ENCODE assay signal across 9 cellular contexts in the genomic region with DNA sequence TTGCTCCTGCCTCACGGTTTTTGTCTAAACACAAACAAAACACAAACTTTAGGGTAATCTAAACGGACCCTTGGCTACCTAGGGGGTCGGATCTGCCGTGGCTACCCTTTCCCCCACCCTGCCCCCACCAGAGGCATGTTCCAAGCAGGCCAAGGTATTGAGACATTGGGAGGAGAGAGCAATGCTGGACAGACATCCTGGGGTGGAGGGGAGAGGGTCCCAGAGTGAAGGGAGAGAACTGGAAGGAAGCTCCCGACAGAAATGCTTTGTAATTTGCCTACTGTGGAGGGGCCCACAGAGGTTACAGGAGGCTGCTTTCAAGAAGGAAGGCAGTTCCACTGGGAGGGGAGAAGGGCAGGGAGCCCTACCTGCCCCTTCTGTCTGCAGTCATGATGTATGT. TPM values are rescaled to one million over a fixed set of nuclear protein-coding genes. Genes with fewer than 3 reads are reported as not detected.
A peak's percentile ranks its signal among the peaks of the same experiment; 100 is the strongest.
DNase-seq lines count a peak whose midpoint lies in the region; ATAC-seq and TF ChIP-seq lines count a peak whose summit lies in the region.
"Had no signal": no experiment of that assay in that cellular context is flagged by ENCODE, and none has a peak within 500 bp of the region (broad histone marks: within the 10 kb centered on the region; RNA-seq: fewer than 3 reads in every experiment).

No MANE protein-coding gene starts in this region.

- H3K27me3 ChIP-seq in BE2C (no peaks in the 10 kb centered on the region), WERI-Rb-1 (ENCODE audit: insufficient read depth, low read depth, severe bottlenecking) (no peaks in the 10 kb centered on the region), neural progenitor cell (no peaks in the 10 kb centered on the region)

- peak overlapping the region; percentile 72 for H3K27ac Mint-ChIP-seq in neural progenitor cell

- H3K9me3 Mint-ChIP-seq in neural progenitor cell: peaks cover 2% of the 10 kb centered on the region

- H3F3A ChIP-seq in neural progenitor cell (ENCODE audit: low read depth): peaks cover 19% of the 10 kb centered on the region

- peaks cover 11% of the 10 kb centered on the region for H3K27me3 Mint-ChIP-seq in neural progenitor cell (ENCODE audit: insufficient read depth, low read depth)

- no peak overlapping the region for H3K9ac ChIP-seq in neural progenitor cell

- peak overlapping the region; percentile 34 for H3K4me3 ChIP-seq in BE2C (ENCODE audit: low read depth, low read length)
- H3K4me3 ChIP-seq in WERI-Rb-1 (ENCODE audit: low read depth, low read length): no peak overlapping the region
- H3K4me3 ChIP-seq in neural progenitor cell: no peak overlapping the region

- H3K4me1 Mint-ChIP-seq in neural progenitor cell: peaks cover 31% of the 10 kb centered on the region

- H3K9me3 ChIP-seq in BE2C (no peaks in the 10 kb centered on the region), WERI-Rb-1 (ENCODE audit: severe bottlenecking) (peaks cover 3% of the 10 kb centered on the region), neural progenitor cell (ENCODE audit: low read depth) (no peaks in the 10 kb centered on the region)

- ATAC-seq in HG03108 (IDR thresholded peaks at IDR 0.05; ENCODE audit: unreplicated experiment): no peak
- ATAC-seq in GM18858 (IDR thresholded peaks at IDR 0.05; ENCODE audit: unreplicated experiment): no peak

- H3K36me3 Mint-ChIP-seq in neural progenitor cell: no peaks in the 10 kb centered on the region

- no peaks in the 10 kb centered on the region for H4K20me1 ChIP-seq in neural progenitor cell (ENCODE audit: low read depth)

- DNase-seq in BE2C (no peak), WERI-Rb-1 (no peak), neural progenitor cell (ENCODE audit: low spot score) (no peak)
- no peak for DNase-seq in activated effector memory CD4-positive, alpha-beta T cell treated with Interleukin-2 at 50 U/mL for 16 hours
- DNase-seq: activated CD4-positive, alpha-beta T cell treated with anti-CD3 and anti-CD28 coated beads for 4 hours; effector memory CD4-positive, alpha-beta T cell had no signal

- H2AFZ ChIP-seq in neural progenitor cell (replicated peaks): peak overlapping the region; percentile 97

- H3K36me3 ChIP-seq in BE2C (no peaks in the 10 kb centered on the region), WERI-Rb-1 (no peaks in the 10 kb centered on the region), neural progenitor cell (no peaks in the 10 kb centered on the region)

- no peak overlapping the region for H3K4me3 Mint-ChIP-seq in neural progenitor cell

- H3K4me1 ChIP-seq in BE2C: peaks cover 18% of the 10 kb centered on the region
- H3K4me1 ChIP-seq in neural progenitor cell: peaks cover 21% of the 10 kb centered on the region

- H3K4me2 ChIP-seq in neural progenitor cell: peak overlapping the region; percentile 1

- no peaks in the 10 kb centered on the region for H3K79me2 ChIP-seq in neural progenitor cell (ENCODE audit: low read depth)

- TF ChIP-seq CTCF in BE2C (IDR thresholded peaks at IDR 0.05; ENCODE audit: low read depth, low read length) (no peak), WERI-Rb-1 (IDR thresholded peaks at IDR 0.05; ENCODE audit: low read depth, low read length) (no peak), neural progenitor cell (IDR thresholded peaks at IDR 0.05) (no peak)

- H3K27ac ChIP-seq in WERI-Rb-1 (peak overlapping the region; percentile 78), neural progenitor cell (no peak overlapping the region)

RNA-seq across cellular contexts. Expression of gene MAT2A, which starts 13.9 kb away (rescaled TPM):
- polyA plus RNA-seq in BE2C (2012; ENCODE audit: insufficient read depth, insufficient read length, low read depth): 983 TPM
- 180 and 221 TPM in 2 replicates for total RNA-seq in neural progenitor cell (ENCODE audit: low replicate concordance)

RNA-seq across cellular contexts. Expression of gene GGCX, which starts 36.3 kb away (rescaled TPM):
- 49.8 TPM for polyA plus RNA-seq in BE2C (2012; ENCODE audit: insufficient read depth, insufficient read length, low read depth)
- 29.7 and 41.7 TPM in 2 replicates for total RNA-seq in neural progenitor cell (ENCODE audit: low replicate concordance)

RNA-seq across cellular contexts. Expression of gene VAMP8, which starts 52.4 kb away (rescaled TPM):
- polyA plus RNA-seq in BE2C (2012; ENCODE audit: insufficient read depth, insufficient read length, low read depth): 1.4 TPM
- total RNA-seq in neural progenitor cell (ENCODE audit: low replicate concordance): 0.52 and 2.4 TPM in 2 replicates
- polyA plus RNA-seq: neural cell had no signal

RNA-seq across cellular contexts. Expression of gene VAMP5, which starts 59.2 kb away (rescaled TPM):
- polyA plus RNA-seq in BE2C (2012; ENCODE audit: insufficient read depth, insufficient read length, low read depth): 9.8 TPM
- not detected in 2 replicates for total RNA-seq in neural progenitor cell (ENCODE audit: low replicate concordance)
- polyA plus RNA-seq: neural cell had no signal
